Comparison of ENCODE assay signal across 1 cellular context in the genomic region with DNA sequence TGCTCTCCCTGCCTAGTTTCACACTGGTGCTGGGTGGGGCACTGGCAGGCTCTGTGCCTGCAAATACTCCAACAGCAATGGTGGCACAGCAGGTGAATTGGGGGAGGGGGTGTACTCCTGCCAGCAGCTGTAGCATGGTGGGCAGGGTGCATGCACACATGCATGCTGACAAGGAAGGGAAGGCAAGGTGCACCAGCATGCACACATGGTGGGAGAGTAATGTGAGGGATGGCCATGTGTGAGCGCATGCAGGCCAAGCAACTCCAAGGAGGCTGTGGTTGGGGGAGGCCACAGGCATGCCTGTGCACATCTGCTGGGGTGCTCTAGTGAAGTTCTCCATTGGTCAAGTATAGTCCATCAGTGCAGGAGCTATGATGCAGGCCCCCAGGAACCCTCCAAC.
TF ChIP-seq lines count a peak whose summit lies in the region.

No MANE protein-coding gene starts in this region.

TF ChIP-seq in HepG2, 621 proteins besides CTCF, POLR2A, EP300 and RAD21:
- TF ChIP-seq, protein P1, sequence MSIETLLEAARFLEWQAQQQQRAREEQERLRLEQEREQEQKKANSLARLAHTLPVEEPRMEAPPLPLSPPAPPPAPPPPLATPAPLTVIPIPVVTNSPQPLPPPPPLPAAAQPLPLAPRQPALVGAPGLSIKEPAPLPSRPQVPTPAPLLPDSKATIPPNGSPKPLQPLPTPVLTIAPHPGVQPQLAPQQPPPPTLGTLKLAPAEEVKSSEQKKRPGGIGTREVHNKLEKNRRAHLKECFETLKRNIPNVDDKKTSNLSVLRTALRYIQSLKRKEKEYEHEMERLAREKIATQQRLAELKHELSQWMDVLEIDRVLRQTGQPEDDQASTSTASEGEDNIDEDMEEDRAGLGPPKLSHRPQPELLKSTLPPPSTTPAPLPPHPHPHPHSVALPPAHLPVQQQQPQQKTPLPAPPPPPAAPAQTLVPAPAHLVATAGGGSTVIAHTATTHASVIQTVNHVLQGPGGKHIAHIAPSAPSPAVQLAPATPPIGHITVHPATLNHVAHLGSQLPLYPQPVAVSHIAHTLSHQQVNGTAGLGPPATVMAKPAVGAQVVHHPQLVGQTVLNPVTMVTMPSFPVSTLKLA (IDR thresholded peaks at IDR 0.05), result peak; percentile 55; the same call in 1 of the 2 replicates
- TF ChIP-seq RBFOX2 (IDR thresholded peaks at IDR 0.05; ENCODE audit: low read depth, low read length), result no peak
- TF ChIP-seq MTF1 (CRISPR knock-in tag; IDR thresholded peaks at IDR 0.05), result no peak
